In the genomic region with DNA sequence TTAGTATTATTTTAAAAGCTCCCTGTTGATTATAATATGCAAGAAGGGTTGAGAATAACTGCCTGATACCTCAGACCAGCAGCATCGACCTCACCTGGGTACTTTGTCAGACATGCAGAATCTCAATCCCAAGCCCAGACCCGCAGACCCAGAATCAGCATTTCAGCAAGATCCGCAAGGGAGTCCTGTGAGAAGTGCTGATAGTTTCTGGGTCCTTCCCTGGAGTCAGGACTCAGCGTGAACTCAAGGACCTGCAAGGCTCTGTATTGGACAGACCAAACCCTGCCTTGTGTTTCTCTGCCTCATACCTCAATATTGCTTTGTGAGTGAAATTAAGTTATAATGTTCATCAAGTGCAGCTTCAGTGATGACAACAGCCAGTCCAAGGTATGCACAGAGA, we compare ENCODE assay signal across 24 cellular contexts.
DNase-seq lines count a peak whose midpoint lies in the region; ATAC-seq, FAIRE-seq and TF ChIP-seq lines count a peak whose summit lies in the region.
"Had no signal": no experiment of that assay in that cellular context is flagged by ENCODE, and none has a peak within 500 bp of the region (broad histone marks: within the 10 kb centered on the region; RNA-seq: fewer than 3 reads in every experiment).

No MANE protein-coding gene starts in this region.

- intact Hi-C loops in K562 (cut with micrococcal nuclease): no loop called here

- H3K9ac ChIP-seq in BLaER1 treated with 17β-estradiol and CSF1 and Interleukin-3, amounts not matched to agents 10 nM and 100 nM: no peak overlapping the region
- H3K9ac ChIP-seq in K562 (ENCODE audit: insufficient read depth in 1 of 2, low read depth in 2 of 2, low read length in 2 of 2): no peak overlapping the region

- no peaks in the 10 kb centered on the region for H3K79me2 ChIP-seq in GM23338 (replicated peaks; ENCODE audit: insufficient read depth)
- H3K79me2 ChIP-seq in K562 (ENCODE audit: control insufficient read depth, insufficient read depth, low read length): no peaks in the 10 kb centered on the region

- peak overlapping the region in 1 of 11 experiments; percentile 19; a peak in 1 of 22 replicates for H3K27ac ChIP-seq in BLaER1 treated with 17β-estradiol and CSF1 and Interleukin-3, amounts not matched to agents 10 nM and 100 nM
- H3K27ac ChIP-seq in GM23338 (ENCODE audit: low read depth) (no peak overlapping the region), K562 (ENCODE audit: extremely low read depth, low read depth, low read length) (no peak overlapping the region)
- H3K27ac ChIP-seq: 22Rv1, A549 had no signal

- H3K36me3 ChIP-seq in BLaER1 treated with 17β-estradiol and CSF1 and Interleukin-3, amounts not matched to agents 10 nM and 100 nM: no peaks in the 10 kb centered on the region
- H3K36me3 ChIP-seq in GM23338 (ENCODE audit: insufficient read depth) (no peaks in the 10 kb centered on the region), K562 (ENCODE audit: control insufficient read depth, insufficient read depth, low read length) (no peaks in the 10 kb centered on the region)

- H3K9me1 ChIP-seq in K562 (ENCODE audit: control insufficient read depth, insufficient read depth, low read length): no peaks in the 10 kb centered on the region

- CTCF ChIA-PET in K562 (lab: Yijun Ruan, JAX; ENCODE audit: low intra/inter-chr PET ratio): no interaction called here

- TF ChIP-seq CTCF in GM23338 (conservative IDR thresholded peaks at IDR 0.05; ENCODE audit: low read depth in 2 of 2): no peak
- TF ChIP-seq CTCF in K562 (IDR thresholded peaks at IDR 0.05 in 2 of 3, conservative IDR thresholded peaks at IDR 0.05 in 1 of 3; ENCODE audit: insufficient read depth in 2 of 3, low read depth in 1 of 3, low read length in 3 of 3): no peak
- TF ChIP-seq CTCF in GM13977 (IDR thresholded peaks at IDR 0.05; ENCODE audit: extremely low read depth, insufficient read depth, missing control alignments): no peak

- H3F3A ChIP-seq in GM23338 (replicated peaks; ENCODE audit: low read depth): no peaks in the 10 kb centered on the region

- in situ Hi-C loops in K562 (cut with MboI): no loop called here
- in situ Hi-C loops in GM13977 (cut with MboI; ENCODE audit: low pct_unique_long_range_greater_than_20kb, low sequenced_read_pairs, unreplicated experiment): no loop called here

- H3K4me3 ChIP-seq in BLaER1 treated with 17β-estradiol and CSF1 and Interleukin-3, amounts not matched to agents 10 nM and 100 nM: no peak overlapping the region
- H3K4me3 ChIP-seq in GM23338 (no peak overlapping the region), K562 (no peak overlapping the region)
- H3K4me3 ChIP-seq: A549, GM12878 had no signal

- H3K9me3 ChIP-seq in BLaER1 treated with 17β-estradiol and CSF1 and Interleukin-3, amounts not matched to agents 10 nM and 100 nM (replicated peaks in 1 of 11): peaks cover 0 to 13% (median 0%) of the 10 kb centered on the region in 11 experiments; a peak in 1 of 22 replicates
- no peaks in the 10 kb centered on the region for H3K9me3 ChIP-seq in K562 (replicated peaks; ENCODE audit: control insufficient read depth, insufficient read depth, low read depth, low read length)
- H3K9me3 ChIP-seq: A549 had no signal

- H3K4me2 ChIP-seq in BLaER1 treated with 17β-estradiol and CSF1 and Interleukin-3, amounts not matched to agents 10 nM and 100 nM: peak overlapping the region in 7 of 11 experiments; percentile 46 to 79 (median 73); a peak in 13 of 22 replicates
- no peak overlapping the region for H3K4me2 ChIP-seq in GM23338
- H3K4me2 ChIP-seq in K562 (ENCODE audit: insufficient read depth, low read length): no peak overlapping the region
- H3K4me2 ChIP-seq: A549 had no signal

- FAIRE-seq in K562 (lab: Jason Lieb, UNC): peak; percentile 77
- FAIRE-seq: A549, GM12878 had no signal

- ATAC-seq in GM23338: no peak
- ATAC-seq in K562: no peak
- ATAC-seq: A549 had no signal

- H3K9me3 Mint-ChIP-seq in GM23338: no peaks in the 10 kb centered on the region
- H3K9me3 Mint-ChIP-seq: CD4-positive, alpha-beta memory T cell; CD4-positive, CD25-positive, alpha-beta regulatory T cell; CD8-positive, alpha-beta memory T cell had no signal

- POLR2A ChIA-PET in K562 (lab: Yijun Ruan, JAX): interaction anchor here (0.7 kb wide), 1 partner anchor 22 kb away, joined by 3 read pairs; no protein-coding TSS in a partner anchor

- H3K27ac Mint-ChIP-seq in GM23338: no peak overlapping the region
- H3K27ac Mint-ChIP-seq: B cell; CD14-positive monocyte; CD4-positive, alpha-beta memory T cell; CD4-positive, CD25-positive, alpha-beta regulatory T cell; CD8-positive, alpha-beta memory T cell had no signal

- peaks cover 1% of the 10 kb centered on the region for H3K27me3 Mint-ChIP-seq in GM23338 (ENCODE audit: insufficient read depth, low read depth, poor library complexity)
- H3K27me3 Mint-ChIP-seq: CD4-positive, CD25-positive, alpha-beta regulatory T cell had no signal

- no peak overlapping the region for H3K4me3 Mint-ChIP-seq in GM23338
- H3K4me3 Mint-ChIP-seq: B cell; CD14-positive monocyte; CD4-positive, CD25-positive, alpha-beta regulatory T cell; CD8-positive, alpha-beta memory T cell had no signal

- TF ChIP-seq POLR2A in K562 (conservative IDR thresholded peaks at IDR 0.05): no peak

- H3K27me3 ChIP-seq in BLaER1 treated with 17β-estradiol and CSF1 and Interleukin-3, amounts not matched to agents 10 nM and 100 nM: no peaks in the 10 kb centered on the region
- H3K27me3 ChIP-seq in GM23338 (ENCODE audit: insufficient read depth) (no peaks in the 10 kb centered on the region), K562 (ENCODE audit: control insufficient read depth in 2 of 2, insufficient read depth in 2 of 2, low read length in 2 of 2) (peaks cover 0 to 4% of the 10 kb centered on the region in 2 experiments; a peak in 2 of 5 replicates)

- TF ChIP-seq EP300 in K562 (IDR thresholded peaks at IDR 0.05; ENCODE audit: low read length): no peak

- H4K20me1 ChIP-seq in BLaER1 treated with 17β-estradiol and CSF1 and Interleukin-3, amounts not matched to agents 10 nM and 100 nM: no peaks in the 10 kb centered on the region
- H4K20me1 ChIP-seq in GM23338 (replicated peaks; ENCODE audit: insufficient read depth): no peaks in the 10 kb centered on the region
- no peaks in the 10 kb centered on the region for H4K20me1 ChIP-seq in K562 (replicated peaks; ENCODE audit: control insufficient read depth, insufficient read depth, low read length)

- no peak for DNase-seq in GM23338 (ENCODE audit: low spot score)
- DNase-seq in K562 (ENCODE audit: extremely low read depth in 1 of 4, low spot score in 3 of 4): no peak
- no peak for DNase-seq in NCI-H1092 treated with DMSO at 0.1 percent for 48 hours (lab: John Stamatoyannopoulos, UW)
- no peak for DNase-seq in GM13977 (ENCODE audit: low spot score)
- DNase-seq in NCI-H1105 (lab: John Stamatoyannopoulos, UW): no peak
- DNase-seq: AML-193; C1 segment of cervical spinal cord; CD4-positive, alpha-beta memory T cell; CD4-positive, CD25-positive, alpha-beta regulatory T cell; CD8-positive, alpha-beta memory T cell; COR-L47; DMS 273 treated with DMSO at 0.1 percent for 48 hours; DMS153; DMS53; DMS79; DND-41; EL; GDM1 had no signal

- H3K9me2 ChIP-seq in GM23338 (ENCODE audit: insufficient read depth): peaks cover 7% of the 10 kb centered on the region

- no peaks in the 10 kb centered on the region for H3K36me3 Mint-ChIP-seq in GM23338 (ENCODE audit: low read depth)
- H3K36me3 Mint-ChIP-seq: CD14-positive monocyte; CD4-positive, alpha-beta memory T cell; CD4-positive, CD25-positive, alpha-beta regulatory T cell; CD8-positive, alpha-beta memory T cell had no signal

- peaks cover 30 to 53% (median 40%) of the 10 kb centered on the region in 10 experiments for H3K4me1 ChIP-seq in BLaER1 treated with 17β-estradiol and CSF1 and Interleukin-3, amounts not matched to agents 10 nM and 100 nM
- H3K4me1 ChIP-seq in GM23338 (ENCODE audit: insufficient read depth): no peaks in the 10 kb centered on the region
- no peaks in the 10 kb centered on the region for H3K4me1 ChIP-seq in K562 (replicated peaks in 1 of 2; ENCODE audit: control insufficient read depth in 2 of 2, insufficient read depth in 2 of 2, low read length in 2 of 2)
- H3K4me1 ChIP-seq: A549 had no signal

- TF ChIP-seq RAD21 in K562 (CRISPR knock-in tag; conservative IDR thresholded peaks at IDR 0.05 in 1 of 2, IDR thresholded peaks at IDR 0.05 in 1 of 2): no peak

- H2AFZ ChIP-seq in GM23338 (peak overlapping the region; percentile 28; the same call in 1 of the 2 replicates), K562 (ENCODE audit: low read depth, low read length) (no peak overlapping the region)

- no TSS peak for BruUV-seq in K562 (replicated peaks; lab: Mats Ljungman, UMichigan)

- WGBS in K562 (ENCODE audit: insufficient coverage, low coverage, missing lambda C conversion rate): 0% methylated on average over 4 of the region's 4 CpGs

- no peaks in the 10 kb centered on the region for H3K4me1 Mint-ChIP-seq in GM23338
- H3K4me1 Mint-ChIP-seq: CD14-positive monocyte; CD4-positive, CD25-positive, alpha-beta regulatory T cell had no signal

TF ChIP-seq in GM23338, 12 proteins besides CTCF, POLR2A, EP300 and RAD21 (continues in another document):
- no peak for TF ChIP-seq JUNB (IDR thresholded peaks at IDR 0.05; ENCODE audit: unreplicated experiment)
- TF ChIP-seq, protein P1, sequence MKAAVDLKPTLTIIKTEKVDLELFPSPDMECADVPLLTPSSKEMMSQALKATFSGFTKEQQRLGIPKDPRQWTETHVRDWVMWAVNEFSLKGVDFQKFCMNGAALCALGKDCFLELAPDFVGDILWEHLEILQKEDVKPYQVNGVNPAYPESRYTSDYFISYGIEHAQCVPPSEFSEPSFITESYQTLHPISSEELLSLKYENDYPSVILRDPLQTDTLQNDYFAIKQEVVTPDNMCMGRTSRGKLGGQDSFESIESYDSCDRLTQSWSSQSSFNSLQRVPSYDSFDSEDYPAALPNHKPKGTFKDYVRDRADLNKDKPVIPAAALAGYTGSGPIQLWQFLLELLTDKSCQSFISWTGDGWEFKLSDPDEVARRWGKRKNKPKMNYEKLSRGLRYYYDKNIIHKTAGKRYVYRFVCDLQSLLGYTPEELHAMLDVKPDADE (IDR thresholded peaks at IDR 0.05): no peak

TF ChIP-seq in K562, 482 proteins besides CTCF, POLR2A, EP300 and RAD21 (continues in another document):
- TF ChIP-seq GABPB1 (CRISPR knock-in tag; IDR thresholded peaks at IDR 0.05): no peak
- TF ChIP-seq SRSF7 (optimal IDR thresholded peaks at IDR 0.05; ENCODE audit: low read depth, low read length): no peak
- no peak for TF ChIP-seq CEBPG (CRISPR knock-in tag; IDR thresholded peaks at IDR 0.05)
- TF ChIP-seq CEBPG (tag; conservative IDR thresholded peaks at IDR 0.05 in 1 of 2, IDR thresholded peaks at IDR 0.05 in 1 of 2): no peak
- TF ChIP-seq, protein P2, sequence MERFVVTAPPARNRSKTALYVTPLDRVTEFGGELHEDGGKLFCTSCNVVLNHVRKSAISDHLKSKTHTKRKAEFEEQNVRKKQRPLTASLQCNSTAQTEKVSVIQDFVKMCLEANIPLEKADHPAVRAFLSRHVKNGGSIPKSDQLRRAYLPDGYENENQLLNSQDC (CRISPR knock-in tag; IDR thresholded peaks at IDR 0.05): no peak

Comparison
In these comparisons a context has a peak if more than half of its experiments do, and no peak if none do; other contexts are left out.
1. H3K4me2 ChIP-seq: peak in BLaER1 treated with 17β-estradiol and CSF1 and Interleukin-3, amounts not matched to agents 10 nM and 100 nM (7 of 11); none in GM23338 (single experiment) and K562 (single experiment).